22 cellular contexts compared by ENCODE assay signal in genomic region chr11:71223671-71224660, GRCh38. TPM values are rescaled to one million over a fixed set of nuclear protein-coding genes. Genes with fewer than 3 reads are reported as not detected.
"Had no signal": no experiment of that assay in that cellular context is flagged by ENCODE, and none has a peak within 500 bp of the region (broad histone marks: within the 10 kb centered on the region; RNA-seq: fewer than 3 reads in every experiment).

No MANE protein-coding gene starts in this region.

- H3K27me3 ChIP-seq: cardiac muscle cell had no signal

- H3K36me3 ChIP-seq: cardiac muscle cell, esophagus squamous epithelium, gastrocnemius medialis, left ventricle myocardium inferior, prostate gland, tibial artery had no signal

- H3K36me3 Mint-ChIP-seq: activated naive CD4-positive, alpha-beta T cell treated with anti-CD3 and anti-CD28 coated beads, Interleukin-2, amount 10 ng/mL, durations not matched to agents 7 days and 5 days had no signal

- ATAC-seq: effector memory CD8-positive, alpha-beta T cell; gastrocnemius medialis had no signal

- H3K27ac ChIP-seq: cardiac muscle cell, dorsolateral prefrontal cortex, esophagus squamous epithelium, gastrocnemius medialis, left ventricle myocardium inferior, prostate gland, tibial artery, VCaP had no signal

- H3K4me1 ChIP-seq: esophagus squamous epithelium, gastrocnemius medialis, left ventricle myocardium inferior, prostate gland, tibial artery had no signal

- H3K4me1 Mint-ChIP-seq: activated naive CD4-positive, alpha-beta T cell treated with anti-CD3 and anti-CD28 coated beads, Interleukin-2, amount 10 ng/mL, durations not matched to agents 7 days and 5 days; natural killer cell had no signal

- H3K9me3 ChIP-seq: prostate gland had no signal

- H3K4me3 Mint-ChIP-seq: activated naive CD4-positive, alpha-beta T cell treated with anti-CD3 and anti-CD28 coated beads, Interleukin-2, amount 10 ng/mL, durations not matched to agents 7 days and 5 days; effector memory CD8-positive, alpha-beta T cell; natural killer cell; stimulated activated naive CD8-positive, alpha-beta T cell treated with anti-CD3 and anti-CD28 coated beads, Interleukin-15, Interleukin-2, amounts not matched to agents 100 ng/mL and 50 ng/mL, for 24 hours had no signal

- H3K27ac Mint-ChIP-seq: activated naive CD4-positive, alpha-beta T cell treated with anti-CD3 and anti-CD28 coated beads, Interleukin-2, amount 10 ng/mL, durations not matched to agents 7 days and 5 days; effector memory CD8-positive, alpha-beta T cell; natural killer cell; stimulated activated naive CD8-positive, alpha-beta T cell treated with anti-CD3 and anti-CD28 coated beads, Interleukin-15, Interleukin-2, amounts not matched to agents 100 ng/mL and 50 ng/mL, for 24 hours had no signal

- H3K4me3 ChIP-seq: cardiac muscle cell, dorsolateral prefrontal cortex, esophagus squamous epithelium, gastrocnemius medialis, left ventricle myocardium inferior, prostate gland, tibial artery had no signal

- DNase-seq: activated naive CD4-positive, alpha-beta T cell treated with anti-CD3 and anti-CD28 coated beads, Interleukin-2, amount 10 ng/mL, durations not matched to agents 7 days and 5 days; activated T-cell treated with anti-CD3 and anti-CD28 coated beads, Interleukin-2, amount 50 U/mL, for 48 hours; amygdala; effector memory CD8-positive, alpha-beta T cell; esophagus squamous epithelium; gastrocnemius medialis; hippocampal formation; kidney glomerular epithelial cell; left ventricle myocardium inferior; mammary epithelial cell; midbrain; natural killer cell; stimulated activated CD4-positive, alpha-beta T cell treated with anti-CD3 and anti-CD28 coated beads, Interleukin-12 subunit alpha, Interleukin-12 subunit beta, amount 100 ng/mL, for 4 hours; stimulated activated CD4-positive, alpha-beta T cell treated with anti-CD3 and anti-CD28 coated beads, Interleukin-4, amount 100 ng/mL, for 4 hours; substantia nigra; T-helper 2 cell had no signal

RNA-seq across cellular contexts. Expression of gene SHANK2, which starts 28.4 kb away (rescaled TPM):
- polyA plus RNA-seq: cardiac muscle cell had no signal
